Comparison of ENCODE assay signal across 1 cellular context in the genomic region with DNA sequence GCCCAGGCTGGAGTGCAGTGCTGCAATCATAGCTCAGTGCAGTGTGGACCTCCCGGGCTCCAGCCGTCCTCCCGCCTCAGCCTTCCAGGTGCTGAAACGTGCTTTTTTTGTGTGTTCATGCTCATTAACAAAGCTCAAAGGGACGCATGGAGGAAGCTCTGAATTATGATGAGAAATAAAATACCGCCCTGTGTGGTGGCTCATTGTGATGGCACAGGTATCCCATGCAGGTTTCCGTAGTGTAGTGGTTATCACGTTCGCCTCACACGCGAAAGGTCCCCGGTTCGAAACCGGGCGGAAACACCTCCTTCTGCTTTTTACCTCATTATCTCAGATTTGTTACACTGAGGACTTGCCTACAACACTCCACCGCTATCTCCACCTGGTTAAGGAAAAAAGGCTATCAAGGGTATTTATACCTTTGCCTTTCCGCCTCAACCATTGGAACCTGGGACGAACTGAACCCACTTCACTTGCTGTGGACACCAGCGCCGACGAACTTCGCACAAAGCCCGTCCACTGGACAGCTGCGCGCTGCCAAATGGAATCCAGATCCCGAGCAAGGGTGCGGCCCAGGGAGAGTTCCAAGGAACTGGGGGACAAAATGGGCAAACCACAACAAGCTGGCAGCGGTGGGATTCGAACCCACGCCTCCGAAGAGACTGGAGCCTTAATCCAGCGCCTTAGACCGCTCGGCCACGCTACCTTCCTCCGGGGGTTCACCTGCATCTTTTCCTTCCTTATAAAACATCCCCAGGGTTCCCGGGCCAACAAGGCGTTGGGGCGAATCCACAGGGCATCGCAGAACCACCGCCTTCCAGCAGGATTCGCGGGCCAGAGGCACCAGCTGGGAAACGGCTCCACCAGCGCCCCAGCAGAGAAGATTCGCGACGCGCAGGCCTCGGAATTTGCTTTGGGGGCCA.
TF ChIP-seq lines count a peak whose summit lies in the region.

No MANE protein-coding gene starts in this region.

TF ChIP-seq in H1, 55 proteins besides CTCF, POLR2A, EP300 and RAD21:
- TF ChIP-seq POU5F1 (IDR thresholded peaks at IDR 0.05; ENCODE audit: low read depth, low read length) (no peak; the same call in 1 of the 2 replicates), RFX5 (IDR thresholded peaks at IDR 0.05; ENCODE audit: borderline replicate concordance, low read depth, low read length) (no peak), SIRT6 (IDR thresholded peaks at IDR 0.05; ENCODE audit: low read length) (no peak), JUN (IDR thresholded peaks at IDR 0.05; ENCODE audit: low read depth, low read length) (no peak), SP4 (IDR thresholded peaks at IDR 0.05; ENCODE audit: low read length) (peak; percentile 80; the same call in 1 of the 2 replicates), ZNF274 (IDR thresholded peaks at IDR 0.05; ENCODE audit: borderline replicate concordance, extremely low read depth, low read length) (no peak), TEAD4 (IDR thresholded peaks at IDR 0.05; ENCODE audit: low read depth, low read length) (peak; percentile 69), TBP (IDR thresholded peaks at IDR 0.05; ENCODE audit: low read depth, low read length) (peak; percentile 99), KDM1A (IDR thresholded peaks at IDR 0.05; ENCODE audit: borderline replicate concordance, low read length) (no peak; the same call in 1 of the 2 replicates), CREB1 (IDR thresholded peaks at IDR 0.05) (peak; percentile 43), JUND (IDR thresholded peaks at IDR 0.05; ENCODE audit: low read length) (no peak), NRF1 (IDR thresholded peaks at IDR 0.05; ENCODE audit: low read depth, low read length) (peak; percentile 7; the same call in 1 of the 2 replicates), SP1 (IDR thresholded peaks at IDR 0.05; ENCODE audit: low read depth, low read length) (no peak), CHD2 (IDR thresholded peaks at IDR 0.05; ENCODE audit: low read length) (no peak), HDAC2 (IDR thresholded peaks at IDR 0.05; ENCODE audit: borderline replicate concordance in 1 of 2, low read depth in 2 of 2, low read length in 2 of 2) (peak; percentile 19 to 61; a peak in 1 of 4 replicates), TCF12 (IDR thresholded peaks at IDR 0.05; ENCODE audit: low read depth, low read length) (0 out of 2 replicates have a peak, but pooled peaks have one; percentile 10), BCL11A (IDR thresholded peaks at IDR 0.05; ENCODE audit: low read depth in 2 of 2, low read length in 2 of 2) (no peak), ASH2L (IDR thresholded peaks at IDR 0.05; ENCODE audit: low read length) (peak; percentile 93), RXRA (IDR thresholded peaks at IDR 0.05; ENCODE audit: insufficient read depth, low read depth, low read length) (no peak), HDAC6 (IDR thresholded peaks at IDR 0.05; ENCODE audit: low read depth, low read length) (no peak), SUZ12 (IDR thresholded peaks at IDR 0.05; ENCODE audit: low read length) (no peak), CEBPB (IDR thresholded peaks at IDR 0.05; ENCODE audit: low read depth, low read length) (no peak; the same call in 1 of the 2 replicates), MAFK (IDR thresholded peaks at IDR 0.05; ENCODE audit: low read depth, low read length) (peak; percentile 79; the same call in 1 of the 2 replicates), PHF8 (conservative IDR thresholded peaks at IDR 0.05; ENCODE audit: low read depth, low read length) (no peak), BACH1 (IDR thresholded peaks at IDR 0.05; ENCODE audit: low read length) (peak; percentile 58; the same call in 1 of the 2 replicates), SIN3A (conservative IDR thresholded peaks at IDR 0.05 in 1 of 2, IDR thresholded peaks at IDR 0.05 in 1 of 2; ENCODE audit: low read depth in 1 of 2, low read length in 2 of 2) (no peak; a peak in 1 of 4 replicates), CHD1 (IDR thresholded peaks at IDR 0.05; ENCODE audit: low read depth, low read length) (no peak), KDM4A (IDR thresholded peaks at IDR 0.05; ENCODE audit: low read depth, low read length, severe bottlenecking) (peak; percentile 57)
- TF ChIP-seq, protein P1, sequence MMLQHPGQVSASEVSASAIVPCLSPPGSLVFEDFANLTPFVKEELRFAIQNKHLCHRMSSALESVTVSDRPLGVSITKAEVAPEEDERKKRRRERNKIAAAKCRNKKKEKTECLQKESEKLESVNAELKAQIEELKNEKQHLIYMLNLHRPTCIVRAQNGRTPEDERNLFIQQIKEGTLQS (IDR thresholded peaks at IDR 0.05; ENCODE audit: insufficient read depth, low read depth, low read length) = no peak
- TF ChIP-seq, protein P2, sequence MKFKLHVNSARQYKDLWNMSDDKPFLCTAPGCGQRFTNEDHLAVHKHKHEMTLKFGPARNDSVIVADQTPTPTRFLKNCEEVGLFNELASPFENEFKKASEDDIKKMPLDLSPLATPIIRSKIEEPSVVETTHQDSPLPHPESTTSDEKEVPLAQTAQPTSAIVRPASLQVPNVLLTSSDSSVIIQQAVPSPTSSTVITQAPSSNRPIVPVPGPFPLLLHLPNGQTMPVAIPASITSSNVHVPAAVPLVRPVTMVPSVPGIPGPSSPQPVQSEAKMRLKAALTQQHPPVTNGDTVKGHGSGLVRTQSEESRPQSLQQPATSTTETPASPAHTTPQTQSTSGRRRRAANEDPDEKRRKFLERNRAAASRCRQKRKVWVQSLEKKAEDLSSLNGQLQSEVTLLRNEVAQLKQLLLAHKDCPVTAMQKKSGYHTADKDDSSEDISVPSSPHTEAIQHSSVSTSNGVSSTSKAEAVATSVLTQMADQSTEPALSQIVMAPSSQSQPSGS (IDR thresholded peaks at IDR 0.05; ENCODE audit: low read length) = 0 out of 2 replicates have a peak, but pooled peaks have one; percentile 41
- TF ChIP-seq, protein P3, sequence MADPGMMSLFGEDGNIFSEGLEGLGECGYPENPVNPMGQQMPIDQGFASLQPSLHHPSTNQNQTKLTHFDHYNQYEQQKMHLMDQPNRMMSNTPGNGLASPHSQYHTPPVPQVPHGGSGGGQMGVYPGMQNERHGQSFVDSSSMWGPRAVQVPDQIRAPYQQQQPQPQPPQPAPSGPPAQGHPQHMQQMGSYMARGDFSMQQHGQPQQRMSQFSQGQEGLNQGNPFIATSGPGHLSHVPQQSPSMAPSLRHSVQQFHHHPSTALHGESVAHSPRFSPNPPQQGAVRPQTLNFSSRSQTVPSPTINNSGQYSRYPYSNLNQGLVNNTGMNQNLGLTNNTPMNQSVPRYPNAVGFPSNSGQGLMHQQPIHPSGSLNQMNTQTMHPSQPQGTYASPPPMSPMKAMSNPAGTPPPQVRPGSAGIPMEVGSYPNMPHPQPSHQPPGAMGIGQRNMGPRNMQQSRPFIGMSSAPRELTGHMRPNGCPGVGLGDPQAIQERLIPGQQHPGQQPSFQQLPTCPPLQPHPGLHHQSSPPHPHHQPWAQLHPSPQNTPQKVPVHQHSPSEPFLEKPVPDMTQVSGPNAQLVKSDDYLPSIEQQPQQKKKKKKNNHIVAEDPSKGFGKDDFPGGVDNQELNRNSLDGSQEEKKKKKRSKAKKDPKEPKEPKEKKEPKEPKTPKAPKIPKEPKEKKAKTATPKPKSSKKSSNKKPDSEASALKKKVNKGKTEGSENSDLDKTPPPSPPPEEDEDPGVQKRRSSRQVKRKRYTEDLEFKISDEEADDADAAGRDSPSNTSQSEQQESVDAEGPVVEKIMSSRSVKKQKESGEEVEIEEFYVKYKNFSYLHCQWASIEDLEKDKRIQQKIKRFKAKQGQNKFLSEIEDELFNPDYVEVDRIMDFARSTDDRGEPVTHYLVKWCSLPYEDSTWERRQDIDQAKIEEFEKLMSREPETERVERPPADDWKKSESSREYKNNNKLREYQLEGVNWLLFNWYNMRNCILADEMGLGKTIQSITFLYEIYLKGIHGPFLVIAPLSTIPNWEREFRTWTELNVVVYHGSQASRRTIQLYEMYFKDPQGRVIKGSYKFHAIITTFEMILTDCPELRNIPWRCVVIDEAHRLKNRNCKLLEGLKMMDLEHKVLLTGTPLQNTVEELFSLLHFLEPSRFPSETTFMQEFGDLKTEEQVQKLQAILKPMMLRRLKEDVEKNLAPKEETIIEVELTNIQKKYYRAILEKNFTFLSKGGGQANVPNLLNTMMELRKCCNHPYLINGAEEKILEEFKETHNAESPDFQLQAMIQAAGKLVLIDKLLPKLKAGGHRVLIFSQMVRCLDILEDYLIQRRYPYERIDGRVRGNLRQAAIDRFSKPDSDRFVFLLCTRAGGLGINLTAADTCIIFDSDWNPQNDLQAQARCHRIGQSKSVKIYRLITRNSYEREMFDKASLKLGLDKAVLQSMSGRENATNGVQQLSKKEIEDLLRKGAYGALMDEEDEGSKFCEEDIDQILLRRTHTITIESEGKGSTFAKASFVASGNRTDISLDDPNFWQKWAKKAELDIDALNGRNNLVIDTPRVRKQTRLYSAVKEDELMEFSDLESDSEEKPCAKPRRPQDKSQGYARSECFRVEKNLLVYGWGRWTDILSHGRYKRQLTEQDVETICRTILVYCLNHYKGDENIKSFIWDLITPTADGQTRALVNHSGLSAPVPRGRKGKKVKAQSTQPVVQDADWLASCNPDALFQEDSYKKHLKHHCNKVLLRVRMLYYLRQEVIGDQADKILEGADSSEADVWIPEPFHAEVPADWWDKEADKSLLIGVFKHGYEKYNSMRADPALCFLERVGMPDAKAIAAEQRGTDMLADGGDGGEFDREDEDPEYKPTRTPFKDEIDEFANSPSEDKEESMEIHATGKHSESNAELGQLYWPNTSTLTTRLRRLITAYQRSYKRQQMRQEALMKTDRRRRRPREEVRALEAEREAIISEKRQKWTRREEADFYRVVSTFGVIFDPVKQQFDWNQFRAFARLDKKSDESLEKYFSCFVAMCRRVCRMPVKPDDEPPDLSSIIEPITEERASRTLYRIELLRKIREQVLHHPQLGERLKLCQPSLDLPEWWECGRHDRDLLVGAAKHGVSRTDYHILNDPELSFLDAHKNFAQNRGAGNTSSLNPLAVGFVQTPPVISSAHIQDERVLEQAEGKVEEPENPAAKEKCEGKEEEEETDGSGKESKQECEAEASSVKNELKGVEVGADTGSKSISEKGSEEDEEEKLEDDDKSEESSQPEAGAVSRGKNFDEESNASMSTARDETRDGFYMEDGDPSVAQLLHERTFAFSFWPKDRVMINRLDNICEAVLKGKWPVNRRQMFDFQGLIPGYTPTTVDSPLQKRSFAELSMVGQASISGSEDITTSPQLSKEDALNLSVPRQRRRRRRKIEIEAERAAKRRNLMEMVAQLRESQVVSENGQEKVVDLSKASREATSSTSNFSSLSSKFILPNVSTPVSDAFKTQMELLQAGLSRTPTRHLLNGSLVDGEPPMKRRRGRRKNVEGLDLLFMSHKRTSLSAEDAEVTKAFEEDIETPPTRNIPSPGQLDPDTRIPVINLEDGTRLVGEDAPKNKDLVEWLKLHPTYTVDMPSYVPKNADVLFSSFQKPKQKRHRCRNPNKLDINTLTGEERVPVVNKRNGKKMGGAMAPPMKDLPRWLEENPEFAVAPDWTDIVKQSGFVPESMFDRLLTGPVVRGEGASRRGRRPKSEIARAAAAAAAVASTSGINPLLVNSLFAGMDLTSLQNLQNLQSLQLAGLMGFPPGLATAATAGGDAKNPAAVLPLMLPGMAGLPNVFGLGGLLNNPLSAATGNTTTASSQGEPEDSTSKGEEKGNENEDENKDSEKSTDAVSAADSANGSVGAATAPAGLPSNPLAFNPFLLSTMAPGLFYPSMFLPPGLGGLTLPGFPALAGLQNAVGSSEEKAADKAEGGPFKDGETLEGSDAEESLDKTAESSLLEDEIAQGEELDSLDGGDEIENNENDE (IDR thresholded peaks at IDR 0.05; ENCODE audit: insufficient replicate concordance, low read length) = peak; percentile 48
- TF ChIP-seq, protein P4, sequence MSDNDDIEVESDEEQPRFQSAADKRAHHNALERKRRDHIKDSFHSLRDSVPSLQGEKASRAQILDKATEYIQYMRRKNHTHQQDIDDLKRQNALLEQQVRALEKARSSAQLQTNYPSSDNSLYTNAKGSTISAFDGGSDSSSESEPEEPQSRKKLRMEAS (IDR thresholded peaks at IDR 0.05) = 0 out of 2 replicates have a peak, but pooled peaks have one; percentile 4
